Comparison of ENCODE assay signal across 18 cellular contexts in genomic region chr1:1671365-1672119, GRCh38.
"Had no signal": no experiment of that assay in that cellular context is flagged by ENCODE, and none has a peak within 500 bp of the region (broad histone marks: within the 10 kb centered on the region; RNA-seq: fewer than 3 reads in every experiment).

No MANE protein-coding gene starts in this region.

- H3K9me3 ChIP-seq: adrenal gland, gastroesophageal sphincter, mucosa of descending colon, SJSA1, tibial artery had no signal

- H3K4me3 Mint-ChIP-seq: activated naive CD4-positive, alpha-beta T cell treated with anti-CD3 and anti-CD28 coated beads for 36 hours; activated T-helper 17 cell treated with anti-CD3 and anti-CD28 coated beads, Interleukin-2, amount 50 U/mL, for 72 hours; brain; central memory CD8-positive, alpha-beta T cell; naive thymus-derived CD8-positive, alpha-beta T cell; T-cell had no signal

- H3K4me1 Mint-ChIP-seq: activated T-helper 17 cell treated with anti-CD3 and anti-CD28 coated beads, Interleukin-2, amount 50 U/mL, for 72 hours; brain; central memory CD8-positive, alpha-beta T cell had no signal

- H3K27ac Mint-ChIP-seq: activated naive CD4-positive, alpha-beta T cell treated with anti-CD3 and anti-CD28 coated beads for 36 hours; activated T-helper 17 cell treated with anti-CD3 and anti-CD28 coated beads, Interleukin-2, amount 50 U/mL, for 72 hours; brain; T-cell had no signal

- H3K27ac ChIP-seq: adrenal gland, gastroesophageal sphincter, hepatocyte, SJSA1, skin epidermis, tibial artery had no signal

- H3K9me3 Mint-ChIP-seq: activated naive CD4-positive, alpha-beta T cell treated with anti-CD3 and anti-CD28 coated beads for 36 hours; activated T-helper 17 cell treated with anti-CD3 and anti-CD28 coated beads, Interleukin-2, amount 50 U/mL, for 72 hours; brain; central memory CD8-positive, alpha-beta T cell; naive thymus-derived CD8-positive, alpha-beta T cell; T-cell had no signal

- ATAC-seq: activated T-helper 17 cell treated with anti-CD3 and anti-CD28 coated beads, Interleukin-2, amount 50 U/mL, for 72 hours; gastroesophageal sphincter; mucosa of descending colon; naive thymus-derived CD8-positive, alpha-beta T cell; T-cell had no signal

- H3K4me1 ChIP-seq: adrenal gland, gastroesophageal sphincter, SJSA1, tibial artery had no signal

- DNase-seq: activated CD8-positive, alpha-beta memory T cell treated with anti-CD3 and anti-CD28 coated beads for 24 hours; activated naive CD4-positive, alpha-beta T cell treated with anti-CD3 and anti-CD28 coated beads for 36 hours; effector memory CD4-positive, alpha-beta T cell; kidney glomerular epithelial cell; naive thymus-derived CD8-positive, alpha-beta T cell; occipital lobe; T-cell; T1000 had no signal

- H3K27me3 Mint-ChIP-seq: activated T-helper 17 cell treated with anti-CD3 and anti-CD28 coated beads, Interleukin-2, amount 50 U/mL, for 72 hours; brain; central memory CD8-positive, alpha-beta T cell; naive thymus-derived CD8-positive, alpha-beta T cell; T-cell had no signal

- H3K27me3 ChIP-seq: adrenal gland, gastroesophageal sphincter, hepatocyte, SJSA1, tibial artery had no signal

- H3K4me3 ChIP-seq: adrenal gland, gastroesophageal sphincter, hepatocyte, mucosa of descending colon, SJSA1, skin epidermis, tibial artery had no signal
